In the genomic region with DNA sequence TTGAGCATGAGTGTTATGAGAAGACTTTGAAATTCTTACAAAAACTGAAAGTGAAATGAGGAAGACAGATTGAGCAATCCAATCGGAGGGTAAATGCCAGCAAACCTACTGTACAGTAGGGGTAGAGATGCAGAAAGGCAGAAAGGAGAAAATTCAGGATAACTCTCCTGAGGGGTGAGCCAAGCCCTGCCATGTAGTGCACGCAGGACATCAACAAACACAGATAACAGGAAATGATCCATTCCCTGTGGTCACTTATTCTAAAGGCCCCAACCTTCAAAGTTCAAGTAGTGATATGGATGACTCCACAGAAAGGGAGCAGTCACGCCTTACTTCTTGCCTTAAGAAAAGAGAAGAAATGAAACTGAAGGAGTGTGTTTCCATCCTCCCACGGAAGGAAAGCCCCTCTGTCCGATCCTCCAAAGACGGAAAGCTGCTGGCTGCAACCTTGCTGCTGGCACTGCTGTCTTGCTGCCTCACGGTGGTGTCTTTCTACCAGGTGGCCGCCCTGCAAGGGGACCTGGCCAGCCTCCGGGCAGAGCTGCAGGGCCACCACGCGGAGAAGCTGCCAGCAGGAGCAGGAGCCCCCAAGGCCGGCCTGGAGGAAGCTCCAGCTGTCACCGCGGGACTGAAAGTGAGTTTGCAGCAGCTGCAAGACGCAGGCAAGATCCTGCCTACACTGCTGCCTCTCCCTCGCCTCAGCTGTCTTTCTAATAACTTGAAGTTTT, we compare ENCODE assay signal across 8 cellular contexts. TPM values are rescaled to one million over a fixed set of nuclear protein-coding genes. Genes with fewer than 3 reads are reported as not detected.
DNase-seq lines count a peak whose midpoint lies in the region; ATAC-seq and TF ChIP-seq lines count a peak whose summit lies in the region.

A gene with protein sequence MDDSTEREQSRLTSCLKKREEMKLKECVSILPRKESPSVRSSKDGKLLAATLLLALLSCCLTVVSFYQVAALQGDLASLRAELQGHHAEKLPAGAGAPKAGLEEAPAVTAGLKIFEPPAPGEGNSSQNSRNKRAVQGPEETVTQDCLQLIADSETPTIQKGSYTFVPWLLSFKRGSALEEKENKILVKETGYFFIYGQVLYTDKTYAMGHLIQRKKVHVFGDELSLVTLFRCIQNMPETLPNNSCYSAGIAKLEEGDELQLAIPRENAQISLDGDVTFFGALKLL (plus strand): TSS at position 118 of the 728 bp plus-strand sequence. CDS start 178 bp downstream, at position 296.

- peak; percentile 11 for TF ChIP-seq CTCF in cardiac fibroblast (IDR thresholded peaks at IDR 0.05; ENCODE audit: low read depth, low read length)

- no peaks in the 10 kb centered on the region for H3K27me3 ChIP-seq in CD8-positive, alpha-beta memory T cell (ENCODE audit: insufficient read depth, low read length, poor library complexity, severe bottlenecking)

- H3K4me1 Mint-ChIP-seq in CD8-positive, alpha-beta memory T cell = peaks cover 34 to 59% (median 44%) of the 10 kb centered on the region in 3 donors

- peak within 1 kb of the TSS; percentile 87 to 93 (median 87) for H3K4me3 Mint-ChIP-seq in CD8-positive, alpha-beta memory T cell

- no peaks in the 10 kb centered on the region for H3K9me3 Mint-ChIP-seq in CD8-positive, alpha-beta memory T cell

- CTCF ChIA-PET in CD8-positive, alpha-beta memory T cell (lab: Charles Lee) = interaction anchor here (1.0 to 1.4 kb wide), 2 partner anchors 50 to 238 kb away, joined by 3 read pairs; no protein-coding TSS in a partner anchor

- no peaks in the 10 kb centered on the region for H3K9me3 ChIP-seq in CD8-positive, alpha-beta memory T cell (ENCODE audit: low read length)

- H3K27ac ChIP-seq in CD8-positive, alpha-beta memory T cell (ENCODE audit: low read depth, low read length) = peak within 1 kb of the TSS; percentile 1

- POLR2A ChIA-PET in CD8-positive, alpha-beta memory T cell (lab: Charles Lee) = no interaction called here

- H3K27me3 Mint-ChIP-seq in CD8-positive, alpha-beta memory T cell = no peaks in the 10 kb centered on the region

- H3K36me3 ChIP-seq in CD8-positive, alpha-beta memory T cell (ENCODE audit: insufficient read depth, low read length) = no peaks in the 10 kb centered on the region

- peaks cover under 1 to 3% (median 2%) of the 10 kb centered on the region in 3 donors for H3K36me3 Mint-ChIP-seq in CD8-positive, alpha-beta memory T cell

- peak; percentile 68 for ATAC-seq in GM19463 (IDR thresholded peaks at IDR 0.05; ENCODE audit: unreplicated experiment)
- ATAC-seq in HG03565 (IDR thresholded peaks at IDR 0.05; ENCODE audit: unreplicated experiment) = peak; percentile 60
- ATAC-seq in left lobe of liver = peak; percentile 82

- peak; percentile 12 to 48 (median 18) for DNase-seq in CD8-positive, alpha-beta memory T cell
- peak; percentile 66 for DNase-seq in UCSD-AML1 (lab: John Stamatoyannopoulos, UW; ENCODE audit: unreplicated experiment)
- peak; percentile 48 to 54 for DNase-seq in cardiac fibroblast (ENCODE audit: low read depth in 2 of 2)
- DNase-seq in left lobe of liver (ENCODE audit: low spot score) = peak; percentile 55
- DNase-seq in stimulated activated CD4-positive, alpha-beta T cell treated with anti-CD3 and anti-CD28 coated beads, TNF-alpha, amount 100 ng/mL, for 24 hours (ENCODE audit: low read depth in 3 of 3) = peak; percentile 14 to 38 (median 27)
- no peak for DNase-seq in NCI-H1105 (lab: John Stamatoyannopoulos, UW)

- peak within 1 kb of the TSS; percentile 61 for H3K4me3 ChIP-seq in CD8-positive, alpha-beta memory T cell (ENCODE audit: low read length)
- H3K4me3 ChIP-seq in cardiac fibroblast (replicated peaks in 1 of 2; ENCODE audit: low read depth in 2 of 2, low read length in 2 of 2) = peak within 1 kb of the TSS; percentile 47 to 50

- peak within 1 kb of the TSS; percentile 80 to 96 (median 91) for H3K27ac Mint-ChIP-seq in CD8-positive, alpha-beta memory T cell

- H3K4me1 ChIP-seq in CD8-positive, alpha-beta memory T cell (ENCODE audit: insufficient read depth, low read length) = peaks cover 9% of the 10 kb centered on the region

RNA-seq across cellular contexts. Expression of the gene that starts here (rescaled TPM):
- total RNA-seq in CD8-positive, alpha-beta memory T cell = 1 to 10 TPM; 1.2 to 1.3 TPM
- 10.7 TPM for polyA plus RNA-seq in CD8-positive, alpha-beta memory T cell
- 3.2 TPM for total RNA-seq in left lobe of liver
